In genomic region chr5:78511116-78511906, GRCh38 we compare ENCODE assay signal across 1 cellular context.
TF ChIP-seq lines count a peak whose summit lies in the region.

No MANE protein-coding gene starts in this region.

TF ChIP-seq in WTC11, 78 proteins besides CTCF, POLR2A, EP300 and RAD21 (continued from another document):
- TF ChIP-seq ATF6 (CRISPR knock-in tag; IDR thresholded peaks at IDR 0.05) (no peak), E2F5 (CRISPR knock-in tag; IDR thresholded peaks at IDR 0.05) (no peak), SMAD3 (CRISPR knock-in tag; IDR thresholded peaks at IDR 0.05; ENCODE audit: borderline replicate concordance) (no peak)
